In genomic region chr13:78241278-78241919, GRCh38 we compare ENCODE assay signal across 9 cellular contexts.
DNase-seq lines count a peak whose midpoint lies in the region; ATAC-seq and TF ChIP-seq lines count a peak whose summit lies in the region.
"Had no signal": no experiment of that assay in that cellular context is flagged by ENCODE, and none has a peak within 500 bp of the region (broad histone marks: within the 10 kb centered on the region; RNA-seq: fewer than 3 reads in every experiment).

No MANE protein-coding gene starts in this region.

- H3K4me2 ChIP-seq in mesendoderm (ENCODE audit: low read length) = no peak overlapping the region

- no peak overlapping the region for H3K18ac ChIP-seq in mesendoderm (ENCODE audit: low read length)

- peak; percentile 4 for DNase-seq in stimulated activated CD4-positive, alpha-beta T cell treated with anti-CD3 and anti-CD28 coated beads, Interleukin-12 subunit alpha, Interleukin-12 subunit beta, amount 100 ng/mL, for 4 hours
- no peak for DNase-seq in stimulated activated CD4-positive, alpha-beta T cell treated with anti-CD3 and anti-CD28 coated beads, Interleukin-4, amount 100 ng/mL, for 24 hours
- peak; percentile 43 for DNase-seq in NOMO-1 treated with DMSO at 0.1 percent for 48 hours (lab: John Stamatoyannopoulos, UW; ENCODE audit: unreplicated experiment)
- DNase-seq in chondrocyte (ENCODE audit: low spot score) = no peak
- peak; percentile 61 for DNase-seq in mesendoderm
- no peak for DNase-seq in LoVo (ENCODE audit: low spot score)
- DNase-seq in NCI-H2227 treated with DMSO at 0.1 percent for 48 hours (lab: John Stamatoyannopoulos, UW) = no peak

- H4K8ac ChIP-seq in mesendoderm (ENCODE audit: low read depth, low read length) = no peak overlapping the region

- H2BK15ac ChIP-seq in mesendoderm (replicated peaks; ENCODE audit: low read depth) = no peak overlapping the region

- H3K56ac ChIP-seq in mesendoderm (ENCODE audit: low read length) = no peak overlapping the region

- no peak overlapping the region for H2AK5ac ChIP-seq in mesendoderm (ENCODE audit: low read length)

- H3K23ac ChIP-seq in mesendoderm (ENCODE audit: low read length) = no peak overlapping the region

- no peaks in the 10 kb centered on the region for H3K27me3 ChIP-seq in mesendoderm (ENCODE audit: insufficient read depth, low read length, poor library complexity)
- H3K27me3 ChIP-seq: upper lobe of left lung had no signal

- H3K4me3 ChIP-seq in mesendoderm (ENCODE audit: low read length) = no peak overlapping the region
- H3K4me3 ChIP-seq: upper lobe of left lung had no signal

- peaks cover 8% of the 10 kb centered on the region for H3K27me3 Mint-ChIP-seq in chondrocyte (ENCODE audit: low read depth)

- H3K9ac ChIP-seq in mesendoderm (ENCODE audit: low read length) = no peak overlapping the region

- no peak overlapping the region for H2BK5ac ChIP-seq in mesendoderm (ENCODE audit: low read length)

- H3K27ac Mint-ChIP-seq in chondrocyte (ENCODE audit: unreplicated experiment) = no peak overlapping the region

- no peak overlapping the region for H2BK120ac ChIP-seq in mesendoderm (ENCODE audit: low read depth, low read length)

- no peak overlapping the region for H3K4me3 Mint-ChIP-seq in chondrocyte (ENCODE audit: unreplicated experiment)

- H3K36me3 Mint-ChIP-seq in chondrocyte (ENCODE audit: low read depth) = no peaks in the 10 kb centered on the region

- no peaks in the 10 kb centered on the region for H3K79me1 ChIP-seq in mesendoderm (ENCODE audit: low read length)

- no peaks in the 10 kb centered on the region for H3K4me1 Mint-ChIP-seq in chondrocyte (ENCODE audit: low read depth)

- H4K5ac ChIP-seq in mesendoderm (ENCODE audit: low read length) = no peak overlapping the region

- H3K79me2 ChIP-seq in mesendoderm (ENCODE audit: control insufficient read depth, insufficient read depth, low read length) = no peaks in the 10 kb centered on the region

- peak; percentile 78 for TF ChIP-seq CTCF in chondrocyte (IDR thresholded peaks at IDR 0.05)

- H3K36me3 ChIP-seq in mesendoderm (ENCODE audit: control insufficient read depth, insufficient read depth, low read length) = no peaks in the 10 kb centered on the region
- H3K36me3 ChIP-seq: upper lobe of left lung had no signal

- no CpG with 5 or more reads among the region's 4 CpGs for WGBS in mesendoderm (ENCODE audit: extremely low coverage, insufficient coverage, low lambda C conversion rate)

- no peak overlapping the region for H3K4ac ChIP-seq in mesendoderm (ENCODE audit: low read depth, low read length)

- peak; percentile 78 for ATAC-seq in HG03432 (IDR thresholded peaks at IDR 0.05; ENCODE audit: unreplicated experiment)

- no peaks in the 10 kb centered on the region for H3K9me3 Mint-ChIP-seq in chondrocyte (ENCODE audit: low read depth)

- H3K27ac ChIP-seq in mesendoderm (ENCODE audit: low read depth, low read length) = no peak overlapping the region
- H3K27ac ChIP-seq: upper lobe of left lung had no signal

- no peaks in the 10 kb centered on the region for H3K4me1 ChIP-seq in mesendoderm (ENCODE audit: control insufficient read depth, low read depth, low read length)
- H3K4me1 ChIP-seq: upper lobe of left lung had no signal

Comparison
In these comparisons a context has a peak if more than half of its experiments do, and no peak if none do; other contexts are left out.
1. DNase-seq: peak in stimulated activated CD4-positive, alpha-beta T cell treated with anti-CD3 and anti-CD28 coated beads, Interleukin-12 subunit alpha, Interleukin-12 subunit beta, amount 100 ng/mL, for 4 hours (single experiment), NOMO-1 treated with DMSO at 0.1 percent for 48 hours (single experiment) and mesendoderm (single experiment); none in stimulated activated CD4-positive, alpha-beta T cell treated with anti-CD3 and anti-CD28 coated beads, Interleukin-4, amount 100 ng/mL, for 24 hours (single experiment), chondrocyte (single experiment), LoVo (single experiment) and NCI-H2227 treated with DMSO at 0.1 percent for 48 hours (single experiment).